1 cellular context compared by ENCODE assay signal in the genomic region with DNA sequence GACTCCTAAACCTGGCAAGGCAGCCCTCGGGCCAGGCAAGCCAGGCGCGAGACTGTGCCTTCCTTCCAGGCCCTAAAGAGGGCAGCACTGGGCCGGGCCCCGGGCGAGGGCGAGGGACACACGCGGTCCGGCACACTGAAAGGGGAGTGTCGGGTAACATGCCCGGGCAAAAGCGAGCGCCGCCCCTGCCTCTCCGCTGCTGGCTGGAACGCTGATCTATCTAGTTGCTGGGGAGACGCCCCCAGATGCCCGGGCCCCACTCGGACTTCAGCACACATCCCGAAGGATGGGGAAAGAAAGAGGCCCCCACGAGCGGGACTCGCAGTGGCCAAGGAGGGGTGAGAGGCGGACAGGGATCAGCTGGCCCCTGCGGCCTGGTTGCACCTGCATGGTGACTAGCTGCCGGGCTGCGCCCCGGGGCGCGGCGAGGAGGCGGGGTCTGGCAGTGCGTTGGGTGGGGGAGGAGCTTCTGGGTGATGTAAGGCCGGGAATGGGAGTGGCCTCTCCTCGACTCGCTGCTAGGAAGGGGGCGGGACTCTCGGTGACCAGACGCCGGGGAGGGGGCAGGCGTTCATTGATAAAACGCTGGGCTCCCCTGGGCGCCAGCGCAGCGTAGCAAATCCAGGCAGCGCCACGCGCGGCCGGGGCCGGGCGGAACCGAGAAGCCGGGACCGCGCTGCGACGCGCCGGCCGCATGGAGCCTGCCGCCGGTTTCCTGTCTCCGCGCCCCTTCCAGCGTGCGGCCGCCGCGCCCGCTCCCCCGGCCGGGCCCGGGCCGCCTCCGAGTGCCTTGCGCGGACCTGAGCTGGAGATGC.
A peak's percentile ranks its signal among the peaks of the same experiment; 100 is the strongest.
TF ChIP-seq lines count a peak whose summit lies in the region.

PLK3 (plus strand) TSS at position 608 of the 815 bp plus-strand sequence; CDS start at position 695, 87 bp downstream.

TF ChIP-seq in HepG2, 621 proteins besides CTCF, POLR2A, EP300 and RAD21 (continued from another document and continues in another):
- TF ChIP-seq TOE1 (CRISPR knock-in tag; IDR thresholded peaks at IDR 0.05) (peak; percentile 48; the same call in 1 of the 2 replicates), PRMT3 (CRISPR knock-in tag; IDR thresholded peaks at IDR 0.05; ENCODE audit: borderline replicate concordance, low read depth) (no peak), AKNA (CRISPR knock-in tag; IDR thresholded peaks at IDR 0.05; ENCODE audit: borderline replicate concordance) (no peak), ZFP91 (CRISPR knock-in tag; IDR thresholded peaks at IDR 0.05; ENCODE audit: borderline replicate concordance) (peak; percentile 88), PREB (CRISPR knock-in tag; IDR thresholded peaks at IDR 0.05) (no peak), ZNF44 (CRISPR knock-in tag; IDR thresholded peaks at IDR 0.05) (no peak), POGZ (CRISPR knock-in tag; IDR thresholded peaks at IDR 0.05) (peak; percentile 51), KDM5A (IDR thresholded peaks at IDR 0.05; ENCODE audit: borderline replicate concordance, low read length) (peak; percentile 50; the same call in 1 of the 2 replicates), BCLAF1 (IDR thresholded peaks at IDR 0.05) (no peak), ZFP90 (CRISPR knock-in tag; IDR thresholded peaks at IDR 0.05; ENCODE audit: borderline replicate concordance) (0 out of 2 replicates have a peak, but pooled peaks have one; percentile 56), KDM2A (CRISPR knock-in tag; IDR thresholded peaks at IDR 0.05; ENCODE audit: borderline replicate concordance, low read depth) (peak; percentile 89), ZSCAN21 (CRISPR knock-in tag; IDR thresholded peaks at IDR 0.05; ENCODE audit: borderline replicate concordance) (peak; percentile 64; the same call in 1 of the 2 replicates), PTBP1 (IDR thresholded peaks at IDR 0.05; ENCODE audit: low read depth, low read length, poor library complexity, severe bottlenecking) (no peak), ATF3 (CRISPR knock-in tag; IDR thresholded peaks at IDR 0.05) (peak; percentile 43; the same call in 1 of the 2 replicates), IKZF4 (CRISPR knock-in tag; IDR thresholded peaks at IDR 0.05; ENCODE audit: borderline replicate concordance, low read depth, not compliant biosample characterization) (no peak), ZBTB2 (CRISPR knock-in tag; IDR thresholded peaks at IDR 0.05; ENCODE audit: low read depth) (peak; percentile 52; the same call in 1 of the 2 replicates), KLF6 (CRISPR knock-in tag; IDR thresholded peaks at IDR 0.05) (no peak; the same call in 1 of the 2 replicates), NFE2 (CRISPR knock-in tag; IDR thresholded peaks at IDR 0.05) (no peak), CAMTA2 (CRISPR knock-in tag; IDR thresholded peaks at IDR 0.05; ENCODE audit: borderline replicate concordance) (no peak; the same call in 1 of the 2 replicates), PBX2 (CRISPR knock-in tag; IDR thresholded peaks at IDR 0.05) (no peak), ZNF672 (CRISPR knock-in tag; IDR thresholded peaks at IDR 0.05) (no peak), MXI1 (IDR thresholded peaks at IDR 0.05; ENCODE audit: borderline replicate concordance, low read depth, low read length) (peak; percentile 92; the same call in 2 of the 3 replicates), ZNF20 (CRISPR knock-in tag; IDR thresholded peaks at IDR 0.05) (no peak), ATM (IDR thresholded peaks at IDR 0.05; ENCODE audit: borderline replicate concordance) (no peak), NR2F1 (CRISPR knock-in tag; IDR thresholded peaks at IDR 0.05) (no peak), ZBTB44 (CRISPR knock-in tag; IDR thresholded peaks at IDR 0.05) (no peak), NPAS2 (CRISPR knock-in tag; IDR thresholded peaks at IDR 0.05; ENCODE audit: borderline replicate concordance) (no peak), ZFP36L2 (CRISPR knock-in tag; IDR thresholded peaks at IDR 0.05) (no peak)
- TF ChIP-seq, protein P1, sequence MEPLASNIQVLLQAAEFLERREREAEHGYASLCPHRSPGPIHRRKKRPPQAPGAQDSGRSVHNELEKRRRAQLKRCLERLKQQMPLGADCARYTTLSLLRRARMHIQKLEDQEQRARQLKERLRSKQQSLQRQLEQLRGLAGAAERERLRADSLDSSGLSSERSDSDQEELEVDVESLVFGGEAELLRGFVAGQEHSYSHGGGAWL (CRISPR knock-in tag; IDR thresholded peaks at IDR 0.05) = peak; percentile 86
- TF ChIP-seq, protein P2, sequence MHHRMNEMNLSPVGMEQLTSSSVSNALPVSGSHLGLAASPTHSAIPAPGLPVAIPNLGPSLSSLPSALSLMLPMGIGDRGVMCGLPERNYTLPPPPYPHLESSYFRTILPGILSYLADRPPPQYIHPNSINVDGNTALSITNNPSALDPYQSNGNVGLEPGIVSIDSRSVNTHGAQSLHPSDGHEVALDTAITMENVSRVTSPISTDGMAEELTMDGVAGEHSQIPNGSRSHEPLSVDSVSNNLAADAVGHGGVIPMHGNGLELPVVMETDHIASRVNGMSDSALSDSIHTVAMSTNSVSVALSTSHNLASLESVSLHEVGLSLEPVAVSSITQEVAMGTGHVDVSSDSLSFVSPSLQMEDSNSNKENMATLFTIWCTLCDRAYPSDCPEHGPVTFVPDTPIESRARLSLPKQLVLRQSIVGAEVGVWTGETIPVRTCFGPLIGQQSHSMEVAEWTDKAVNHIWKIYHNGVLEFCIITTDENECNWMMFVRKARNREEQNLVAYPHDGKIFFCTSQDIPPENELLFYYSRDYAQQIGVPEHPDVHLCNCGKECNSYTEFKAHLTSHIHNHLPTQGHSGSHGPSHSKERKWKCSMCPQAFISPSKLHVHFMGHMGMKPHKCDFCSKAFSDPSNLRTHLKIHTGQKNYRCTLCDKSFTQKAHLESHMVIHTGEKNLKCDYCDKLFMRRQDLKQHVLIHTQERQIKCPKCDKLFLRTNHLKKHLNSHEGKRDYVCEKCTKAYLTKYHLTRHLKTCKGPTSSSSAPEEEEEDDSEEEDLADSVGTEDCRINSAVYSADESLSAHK (CRISPR knock-in tag; IDR thresholded peaks at IDR 0.05; ENCODE audit: borderline replicate concordance) = no peak
- TF ChIP-seq, protein P3, sequence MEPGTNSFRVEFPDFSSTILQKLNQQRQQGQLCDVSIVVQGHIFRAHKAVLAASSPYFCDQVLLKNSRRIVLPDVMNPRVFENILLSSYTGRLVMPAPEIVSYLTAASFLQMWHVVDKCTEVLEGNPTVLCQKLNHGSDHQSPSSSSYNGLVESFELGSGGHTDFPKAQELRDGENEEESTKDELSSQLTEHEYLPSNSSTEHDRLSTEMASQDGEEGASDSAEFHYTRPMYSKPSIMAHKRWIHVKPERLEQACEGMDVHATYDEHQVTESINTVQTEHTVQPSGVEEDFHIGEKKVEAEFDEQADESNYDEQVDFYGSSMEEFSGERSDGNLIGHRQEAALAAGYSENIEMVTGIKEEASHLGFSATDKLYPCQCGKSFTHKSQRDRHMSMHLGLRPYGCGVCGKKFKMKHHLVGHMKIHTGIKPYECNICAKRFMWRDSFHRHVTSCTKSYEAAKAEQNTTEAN (CRISPR knock-in tag; conservative IDR thresholded peaks at IDR 0.05) = no peak
